ENCODE assay signal across 13 cellular contexts in genomic region chr12:132207083-132207775, GRCh38.
DNase-seq lines count a peak whose midpoint lies in the region; ATAC-seq, FAIRE-seq and TF ChIP-seq lines count a peak whose summit lies in the region.
"Had no signal": no experiment of that assay in that cellular context is flagged by ENCODE, and none has a peak within 500 bp of the region (broad histone marks: within the 10 kb centered on the region; RNA-seq: fewer than 3 reads in every experiment).

No MANE protein-coding gene starts in this region.

- peaks cover 0 to 8% (median 0%) of the 10 kb centered on the region in 11 experiments; a peak in 4 of 22 replicates for H3K9me3 ChIP-seq in BLaER1 treated with 17β-estradiol and CSF1 and Interleukin-3, amounts not matched to agents 10 nM and 100 nM (replicated peaks in 1 of 11)
- H3K9me3 ChIP-seq in WERI-Rb-1 (ENCODE audit: severe bottlenecking): peaks cover 6% of the 10 kb centered on the region
- no peaks in the 10 kb centered on the region for H3K9me3 ChIP-seq in kidney (ENCODE audit: control insufficient read depth in 1 of 2, low read length in 2 of 2)
- H3K9me3 ChIP-seq in osteoblast (ENCODE audit: low read depth, low read length): no peaks in the 10 kb centered on the region
- H3K9me3 ChIP-seq: BE2C, Caco-2 had no signal

- no peak for DNase-seq in WERI-Rb-1
- peak; percentile 76 for DNase-seq in kidney
- DNase-seq in osteoblast (ENCODE audit: insufficient read length, low spot score, missing footprints): peak; percentile 68
- DNase-seq in NCI-H82 treated with DMSO at 0.1 percent for 48 hours (lab: John Stamatoyannopoulos, UW; ENCODE audit: unreplicated experiment): no peak
- DNase-seq: BE2C; Caco-2; CD8-positive, alpha-beta memory T cell; GF-D8 had no signal

- TF ChIP-seq CTCF in WERI-Rb-1 (IDR thresholded peaks at IDR 0.05; ENCODE audit: low read depth, low read length) (no peak), kidney (IDR thresholded peaks at IDR 0.05; ENCODE audit: borderline replicate concordance, extremely low read depth, insufficient read depth) (no peak), osteoblast (IDR thresholded peaks at IDR 0.05; ENCODE audit: extremely low read depth, low read depth, low read length) (no peak)

- ATAC-seq in HG03097 (IDR thresholded peaks at IDR 0.05; ENCODE audit: low FRiP score, unreplicated experiment): no peak
- no peak for ATAC-seq in HG02840 (IDR thresholded peaks at IDR 0.05; ENCODE audit: low FRiP score, unreplicated experiment)

- H3K79me2 ChIP-seq in osteoblast (ENCODE audit: insufficient read depth, low read length): no peaks in the 10 kb centered on the region

- H3K4me2 ChIP-seq in BLaER1 treated with 17β-estradiol and CSF1 and Interleukin-3, amounts not matched to agents 10 nM and 100 nM: peak overlapping the region in 7 of 11 experiments; percentile 29 to 76 (median 63); a peak in 9 of 22 replicates
- H3K4me2 ChIP-seq in osteoblast (ENCODE audit: insufficient read depth, low read length): no peak overlapping the region

- peaks cover 16 to 64% (median 45%) of the 10 kb centered on the region in 10 experiments for H3K4me1 ChIP-seq in BLaER1 treated with 17β-estradiol and CSF1 and Interleukin-3, amounts not matched to agents 10 nM and 100 nM
- H3K4me1 ChIP-seq in kidney (ENCODE audit: control insufficient read depth in 1 of 2, insufficient read depth in 1 of 2, low read depth in 1 of 2, low read length in 2 of 2) (peaks cover 0 to 15% of the 10 kb centered on the region in 2 donors), osteoblast (ENCODE audit: insufficient read depth, low read length) (no peaks in the 10 kb centered on the region)
- H3K4me1 ChIP-seq: BE2C, Caco-2 had no signal

- intact Hi-C loops in kidney (cut with DNase I): no loop called here

- H4K20me1 ChIP-seq in BLaER1 treated with 17β-estradiol and CSF1 and Interleukin-3, amounts not matched to agents 10 nM and 100 nM: peaks cover 0 to 50% (median 0%) of the 10 kb centered on the region in 11 experiments; a peak in 8 of 22 replicates
- no peaks in the 10 kb centered on the region for H4K20me1 ChIP-seq in osteoblast (ENCODE audit: insufficient read depth, low read length)

- no peak overlapping the region for H3K4me3 ChIP-seq in BLaER1 treated with 17β-estradiol and CSF1 and Interleukin-3, amounts not matched to agents 10 nM and 100 nM
- H3K4me3 ChIP-seq in WERI-Rb-1 (ENCODE audit: low read depth, low read length) (no peak overlapping the region), kidney (ENCODE audit: low read length in 2 of 2) (no peak overlapping the region), osteoblast (ENCODE audit: insufficient read depth, low read length) (no peak overlapping the region)

- H3K27ac ChIP-seq in BLaER1 treated with 17β-estradiol and CSF1 and Interleukin-3, amounts not matched to agents 10 nM and 100 nM: no peak overlapping the region
- peak overlapping the region; percentile 64 for H3K27ac ChIP-seq in WERI-Rb-1
- no peak overlapping the region for H3K27ac ChIP-seq in kidney (ENCODE audit: low read depth in 2 of 2, low read length in 2 of 2)
- H3K27ac ChIP-seq in osteoblast (ENCODE audit: low read depth, low read length): no peak overlapping the region

- H3K36me3 ChIP-seq in BLaER1 treated with 17β-estradiol and CSF1 and Interleukin-3, amounts not matched to agents 10 nM and 100 nM: no peaks in the 10 kb centered on the region
- H3K36me3 ChIP-seq in WERI-Rb-1 (no peaks in the 10 kb centered on the region), kidney (ENCODE audit: control insufficient read depth in 1 of 2, insufficient read depth in 2 of 2, low read length in 2 of 2) (no peaks in the 10 kb centered on the region), osteoblast (ENCODE audit: insufficient read depth, low read length) (no peaks in the 10 kb centered on the region)
- H3K36me3 ChIP-seq: BE2C had no signal

- FAIRE-seq in kidney (lab: Jason Lieb, UNC): no peak
- FAIRE-seq: A204.1, H54 had no signal

- H2AFZ ChIP-seq in osteoblast (ENCODE audit: low read length): no peak overlapping the region

- H3K9ac ChIP-seq in BLaER1 treated with 17β-estradiol and CSF1 and Interleukin-3, amounts not matched to agents 10 nM and 100 nM: no peak overlapping the region
- no peak overlapping the region for H3K9ac ChIP-seq in kidney (ENCODE audit: low read length in 2 of 2)

- H3K27me3 ChIP-seq in BLaER1 treated with 17β-estradiol and CSF1 and Interleukin-3, amounts not matched to agents 10 nM and 100 nM: peaks cover 44 to 65% (median 48%) of the 10 kb centered on the region in 11 experiments
- H3K27me3 ChIP-seq in WERI-Rb-1 (ENCODE audit: insufficient read depth, low read depth, severe bottlenecking): no peaks in the 10 kb centered on the region
- peaks cover 32% of the 10 kb centered on the region for H3K27me3 ChIP-seq in osteoblast (ENCODE audit: insufficient read depth, low read length)

Comparison
In these comparisons a context has a peak if more than half of its experiments do, and no peak if none do; other contexts are left out.
1. DNase-seq: peak in kidney (single experiment) and osteoblast (single experiment); none in WERI-Rb-1 (single experiment) and NCI-H82 treated with DMSO at 0.1 percent for 48 hours (single experiment).